14 cellular contexts compared by ENCODE assay signal in genomic region chr17:17191346-17191792, GRCh38. TPM values are rescaled to one million over a fixed set of nuclear protein-coding genes. Genes with fewer than 3 reads are reported as not detected.
DNase-seq lines count a peak whose midpoint lies in the region; ATAC-seq and TF ChIP-seq lines count a peak whose summit lies in the region.
"Had no signal": no experiment of that assay in that cellular context is flagged by ENCODE, and none has a peak within 500 bp of the region (broad histone marks: within the 10 kb centered on the region; RNA-seq: fewer than 3 reads in every experiment).

No MANE protein-coding gene starts in this region.

- H4K20me1 ChIP-seq in PC-3 (ENCODE audit: low read length): no peaks in the 10 kb centered on the region

- H3K36me3 ChIP-seq in PC-3 (ENCODE audit: low read depth, low read length): peaks cover 36% of the 10 kb centered on the region
- peaks cover 0 to 29% (median 13%) of the 10 kb centered on the region in 4 donors for H3K36me3 ChIP-seq in esophagus muscularis mucosa

- no peaks in the 10 kb centered on the region for H3K9me3 ChIP-seq in PC-3 (ENCODE audit: low read length)
- H3K9me3 ChIP-seq in esophagus muscularis mucosa: no peaks in the 10 kb centered on the region

- 63% methylated on average over 11 of the region's 11 CpGs for WGBS in esophagus muscularis mucosa

- H2AFZ ChIP-seq in PC-3 (ENCODE audit: low read length): no peak overlapping the region

- POLR2A ChIA-PET in AG04449 (lab: Yijun Ruan, JAX) (interaction anchor here (1.0 to 1.1 kb wide), 2 partner anchors 9 to 35 kb away, joined by 3 read pairs; no protein-coding TSS in a partner anchor), PC-3 (lab: Charles Lee; ENCODE audit: unreplicated experiment) (no interaction called here)

- H3K4me1 Mint-ChIP-seq in nephron progenitor cell (peaks cover 7% of the 10 kb centered on the region), type B pancreatic cell (ENCODE audit: unreplicated experiment) (peaks cover 11% of the 10 kb centered on the region)
- H3K4me1 Mint-ChIP-seq: stimulated activated memory B cell treated with anti-CD40 and anti-IgM and Interleukin-4, amounts not matched to agents 10 μg/mL and 1 μg/mL and 100 μg/mL, for 72 hours had no signal

- H3K27ac ChIP-seq in PC-3 (ENCODE audit: low read length) (no peak overlapping the region), esophagus muscularis mucosa (replicated peaks in 1 of 4) (peak overlapping the region; percentile 59 to 79 (median 77))
- H3K27ac ChIP-seq: epithelial cell of prostate had no signal

- no peak for TF ChIP-seq CTCF in AG04449 (IDR thresholded peaks at IDR 0.05; ENCODE audit: insufficient read depth, low read length, missing control alignments)
- TF ChIP-seq CTCF in PC-3 (conservative IDR thresholded peaks at IDR 0.05; ENCODE audit: low read depth, low read length): no peak
- TF ChIP-seq CTCF in esophagus muscularis mucosa (IDR thresholded peaks at IDR 0.05): no peak
- no peak for TF ChIP-seq CTCF in nephron progenitor cell (IDR thresholded peaks at IDR 0.05)
- TF ChIP-seq CTCF in type B pancreatic cell (conservative IDR thresholded peaks at IDR 0.05): no peak
- no peak for TF ChIP-seq CTCF in GM13977 (IDR thresholded peaks at IDR 0.05; ENCODE audit: extremely low read depth, insufficient read depth, missing control alignments)

- CTCF ChIA-PET in AG04449 (lab: Yijun Ruan, JAX): interaction anchor here (1.0 to 4.3 kb wide), 6 partner anchors 10 to 191 kb away, joined by 3 to 23 read pairs (median 4); no protein-coding TSS in a partner anchor
- CTCF ChIA-PET in PC-3 (lab: Charles Lee): no interaction called here

- H3K9me3 Mint-ChIP-seq in nephron progenitor cell (no peaks in the 10 kb centered on the region), type B pancreatic cell (no peaks in the 10 kb centered on the region)
- H3K9me3 Mint-ChIP-seq: CD8-positive, alpha-beta T cell; stimulated activated memory B cell treated with anti-CD40 and anti-IgM and Interleukin-4, amounts not matched to agents 10 μg/mL and 1 μg/mL and 100 μg/mL, for 72 hours had no signal

- H3K4me2 ChIP-seq in PC-3 (ENCODE audit: low read length): no peak overlapping the region

- TF ChIP-seq EP300 in esophagus muscularis mucosa (IDR thresholded peaks at IDR 0.05): no peak

- peaks cover 21% of the 10 kb centered on the region for H3K36me3 Mint-ChIP-seq in nephron progenitor cell (ENCODE audit: low read depth)
- peaks cover 11% of the 10 kb centered on the region for H3K36me3 Mint-ChIP-seq in type B pancreatic cell

- no TSS peak for BruUV-seq in PC-3 (replicated peaks; lab: Mats Ljungman, UMichigan)

- H3K4me3 Mint-ChIP-seq in nephron progenitor cell (no peak overlapping the region), type B pancreatic cell (no peak overlapping the region)
- H3K4me3 Mint-ChIP-seq: CD8-positive, alpha-beta T cell; stimulated activated memory B cell treated with anti-CD40 and anti-IgM and Interleukin-4, amounts not matched to agents 10 μg/mL and 1 μg/mL and 100 μg/mL, for 72 hours had no signal

- H3K4me3 ChIP-seq in AG04449 (ENCODE audit: low read depth, low read length) (no peak overlapping the region; the same call in 1 of the 2 replicates), PC-3 (ENCODE audit: low read length) (no peak overlapping the region), esophagus muscularis mucosa (no peak overlapping the region)

- H3K4me1 ChIP-seq in PC-3 (ENCODE audit: insufficient read depth, low read length) (peaks cover under 1% of the 10 kb centered on the region; the same call in 1 of the 2 replicates), esophagus muscularis mucosa (peaks cover 44 to 53% (median 45%) of the 10 kb centered on the region in 4 donors)

- DNase-seq in AG04449 (ENCODE audit: low read depth, low spot score) (peak; percentile 44), PC-3 (no peak), esophagus muscularis mucosa (ENCODE audit: extremely low spot score) (no peak), nephron progenitor cell (no peak), type B pancreatic cell (ENCODE audit: extremely low spot score, unreplicated experiment) (no peak), GM13977 (ENCODE audit: low spot score) (no peak)
- DNase-seq in stimulated activated CD4-positive, alpha-beta T cell treated with anti-CD3 and anti-CD28 coated beads, Interleukin-12 subunit alpha, Interleukin-12 subunit beta, amount 100 ng/mL, for 4 hours: no peak
- DNase-seq: activated T-cell treated with anti-CD3 and anti-CD28 coated beads for 4 hours; CD8-positive, alpha-beta T cell; NCI-H1092; occipital lobe had no signal

- intact Hi-C loops in PC-3 (cut with micrococcal nuclease): no loop called here
- intact Hi-C loops in esophagus muscularis mucosa (cut with DNase I): no loop called here

- H3K27ac Mint-ChIP-seq in nephron progenitor cell (peak overlapping the region; percentile 42), type B pancreatic cell (no peak overlapping the region)
- H3K27ac Mint-ChIP-seq: stimulated activated memory B cell treated with anti-CD40 and anti-IgM and Interleukin-4, amounts not matched to agents 10 μg/mL and 1 μg/mL and 100 μg/mL, for 72 hours had no signal

- H3K9me2 ChIP-seq in PC-3 (replicated peaks; ENCODE audit: low read length): no peaks in the 10 kb centered on the region

- H3K27me3 ChIP-seq in PC-3 (ENCODE audit: low read length): no peaks in the 10 kb centered on the region
- H3K27me3 ChIP-seq in esophagus muscularis mucosa: no peaks in the 10 kb centered on the region

- H3K27me3 Mint-ChIP-seq in nephron progenitor cell (ENCODE audit: low read depth, poor library complexity): peaks cover 3% of the 10 kb centered on the region
- no peaks in the 10 kb centered on the region for H3K27me3 Mint-ChIP-seq in type B pancreatic cell
- H3K27me3 Mint-ChIP-seq: stimulated activated memory B cell treated with anti-CD40 and anti-IgM and Interleukin-4, amounts not matched to agents 10 μg/mL and 1 μg/mL and 100 μg/mL, for 72 hours had no signal

- no peaks in the 10 kb centered on the region for H3K79me2 ChIP-seq in PC-3 (ENCODE audit: low read length)

- ATAC-seq in PC-3 (peak; percentile 12; the same call in 1 of the 2 replicates), HG02840 (IDR thresholded peaks at IDR 0.05; ENCODE audit: low FRiP score, unreplicated experiment) (no peak)
- ATAC-seq: CD8-positive, alpha-beta T cell; stimulated activated memory B cell treated with anti-CD40 and anti-IgM and Interleukin-4, amounts not matched to agents 10 μg/mL and 1 μg/mL and 100 μg/mL, for 72 hours had no signal

- in situ Hi-C loops in GM13977 (cut with MboI; ENCODE audit: low pct_unique_long_range_greater_than_20kb, low sequenced_read_pairs, unreplicated experiment): no loop called here

- peaks cover 4% of the 10 kb centered on the region for H3F3A ChIP-seq in PC-3 (ENCODE audit: low read length, unreplicated experiment)

- H3K9ac ChIP-seq in PC-3 (ENCODE audit: low read length): no peak overlapping the region

- no peak for TF ChIP-seq POLR2A in esophagus muscularis mucosa (IDR thresholded peaks at IDR 0.05; ENCODE audit: low read depth)

RNA-seq across cellular contexts. Expression of gene PLD6, which starts 14.8 kb away (rescaled TPM):
- total RNA-seq in PC-3 (2014; rRNA removed): 11.6 and 18.0 TPM in 2 replicates
- total RNA-seq in esophagus muscularis mucosa: 10 to 100 TPM in 1 of 4 donors, 1 to 10 TPM in 3; 3.1 to 13.7 (median 6.9) TPM
- total RNA-seq in type B pancreatic cell (ENCODE audit: low replicate concordance): 0.43 and 1.5 TPM in 2 replicates

RNA-seq across cellular contexts. Expression of gene FLCN, which starts 45.6 kb away (rescaled TPM):
- total RNA-seq in PC-3 (2014; rRNA removed): 30.6 and 30.8 TPM in 2 replicates
- 10 to 100 TPM; 21.5 to 64.7 (median 45.5) TPM for total RNA-seq in esophagus muscularis mucosa
- total RNA-seq in type B pancreatic cell (ENCODE audit: low replicate concordance): 55.8 and 60.9 TPM in 2 replicates
